9 cellular contexts compared by ENCODE assay signal in the genomic region with DNA sequence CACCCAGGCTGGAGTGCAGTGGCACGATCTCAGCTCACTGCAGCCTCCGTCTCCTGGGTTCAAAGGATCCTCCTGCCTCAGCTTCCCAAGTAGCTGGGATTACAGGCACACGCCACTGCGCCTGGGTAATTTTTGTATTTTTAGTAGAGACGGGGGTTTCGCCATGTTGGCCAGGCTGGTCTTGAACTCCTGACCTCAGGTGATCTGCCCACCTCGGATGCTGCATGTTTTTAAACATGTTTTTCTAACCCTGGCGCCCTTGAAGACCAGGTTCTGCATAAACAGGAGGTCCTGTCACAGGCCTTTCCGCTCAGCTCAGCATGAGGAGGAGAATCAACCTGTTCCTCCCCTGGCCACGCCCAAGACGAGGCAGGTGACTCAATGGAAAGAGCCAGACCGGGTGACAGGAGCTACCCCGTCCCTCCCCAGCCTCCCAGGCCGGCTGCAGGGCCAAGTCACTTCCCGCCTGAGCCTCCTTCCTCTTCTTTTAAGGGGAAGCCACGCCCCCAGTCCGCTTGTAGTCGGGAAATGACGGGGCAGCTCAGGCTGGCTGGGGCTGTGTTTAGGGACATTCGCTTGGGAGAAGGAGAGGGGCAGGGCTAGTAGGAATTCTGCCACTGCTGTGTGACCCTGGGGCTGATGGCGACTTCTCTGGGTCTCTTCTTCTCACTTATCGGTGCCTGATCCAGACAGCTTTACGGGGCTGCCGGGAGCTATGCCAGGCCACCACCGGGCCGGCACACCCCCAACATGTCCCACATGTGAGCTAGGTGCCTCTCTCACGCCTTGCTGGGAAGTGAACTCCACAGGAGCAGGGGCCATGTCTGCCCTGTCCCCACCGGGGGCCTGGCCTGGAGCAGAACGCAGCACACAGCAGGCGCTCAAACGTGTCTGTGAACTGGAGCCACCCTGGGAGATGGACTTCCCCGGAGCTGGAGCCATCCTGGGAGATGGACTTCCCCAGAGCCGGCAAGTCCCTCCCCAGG. TPM values are rescaled to one million over a fixed set of nuclear protein-coding genes. Genes with fewer than 3 reads are reported as not detected.
DNase-seq lines count a peak whose midpoint lies in the region; ATAC-seq, FAIRE-seq and TF ChIP-seq lines count a peak whose summit lies in the region.
"Had no signal": no experiment of that assay in that cellular context is flagged by ENCODE, and none has a peak within 500 bp of the region (broad histone marks: within the 10 kb centered on the region; RNA-seq: fewer than 3 reads in every experiment).

No MANE protein-coding gene starts in this region.

- no peak for FAIRE-seq in bronchial epithelial cell (lab: Jason Lieb, UNC)
- FAIRE-seq: TTC549 had no signal

- peak; percentile 73 to 83 (median 82) for DNase-seq in activated CD4-positive, CD25-positive, alpha-beta regulatory T cell (lab: John Stamatoyannopoulos, UW)
- DNase-seq in bronchial epithelial cell (ENCODE audit: low read depth) (peak; percentile 77), right lobe of liver (peak; percentile 86 to 93 (median 93)), dedifferentiated amniotic fluid mesenchymal stem cell (ENCODE audit: extremely low spot score) (no peak)
- peak; percentile 82 to 90 (median 83) for DNase-seq in stimulated activated CD4-positive, alpha-beta T cell treated with anti-CD3 and anti-CD28 coated beads, TNF-alpha, amount 100 ng/mL, for 4 hours (ENCODE audit: low read depth in 3 of 3)

- 52% methylated on average over 12 of the region's 33 CpGs for WGBS in right lobe of liver (ENCODE audit: insufficient coverage, low coverage, low lambda C conversion rate, missing lambda C conversion rate)

- no peak for TF ChIP-seq CTCF in bronchial epithelial cell (IDR thresholded peaks at IDR 0.05; ENCODE audit: insufficient read depth, low read length, severe bottlenecking)
- no peak for TF ChIP-seq CTCF in right lobe of liver (IDR thresholded peaks at IDR 0.05)

- no peaks in the 10 kb centered on the region for H3K9me3 ChIP-seq in right lobe of liver

- TF ChIP-seq POLR2A in right lobe of liver (IDR thresholded peaks at IDR 0.05) = peak; percentile 45

- H3K27me3 ChIP-seq in bronchial epithelial cell (ENCODE audit: control insufficient read depth, insufficient read depth, low read length) (no peaks in the 10 kb centered on the region), right lobe of liver (no peaks in the 10 kb centered on the region)

- H3K36me3 ChIP-seq in bronchial epithelial cell (ENCODE audit: control insufficient read depth, insufficient read depth, low read length) = peaks cover 60% of the 10 kb centered on the region
- peaks cover 0 to 5% (median 0%) of the 10 kb centered on the region in 4 donors for H3K36me3 ChIP-seq in right lobe of liver

- ATAC-seq in GM18868 (IDR thresholded peaks at IDR 0.05; ENCODE audit: unreplicated experiment) = peak; percentile 65
- peak; percentile 44 for ATAC-seq in HG03439 (IDR thresholded peaks at IDR 0.05; ENCODE audit: unreplicated experiment)
- ATAC-seq in right lobe of liver = peak; percentile 64 to 76 (median 75)
- no peak for ATAC-seq in GM21717 (IDR thresholded peaks at IDR 0.05; ENCODE audit: unreplicated experiment)

- H3K27ac ChIP-seq in right lobe of liver = peak overlapping the region; percentile 64 to 85 (median 70)

- no peak overlapping the region for H3K4me3 ChIP-seq in bronchial epithelial cell (ENCODE audit: low read depth, low read length)
- H3K4me3 ChIP-seq in right lobe of liver = peak overlapping the region in 1 of 3 donors; percentile 7

- peaks cover 0 to 24% (median 6%) of the 10 kb centered on the region in 4 donors for H3K4me1 ChIP-seq in right lobe of liver

- intact Hi-C loops in right lobe of liver (cut with DNase I) = loop anchor here (10.0 kb wide), 2 partner anchors 45 to 85 kb away; no protein-coding TSS in a partner anchor

RNA-seq across cellular contexts. Expression of a gene that starts 6.1 kb away (rescaled TPM):
- total RNA-seq in bronchial epithelial cell = 70.0 and 90.4 TPM in 2 replicates
- 10 to 100 TPM; 17.4 to 26.2 (median 19.3) TPM for total RNA-seq in right lobe of liver

RNA-seq across cellular contexts. Expression of a gene that starts 56.9 kb away (rescaled TPM):
- total RNA-seq in bronchial epithelial cell (13.7 and 20.5 TPM in 2 replicates), right lobe of liver (100 to 1,000 TPM in 2 of 6 experiments, 10 to 100 TPM in 4; 46.9 to 108 (median 72.0) TPM)
